Comparison of ENCODE assay signal across 1 cellular context in genomic region chr18:74517236-74517630, GRCh38.
A peak's percentile ranks its signal among the peaks of the same experiment; 100 is the strongest.
TF ChIP-seq lines count a peak whose summit lies in the region.

No MANE protein-coding gene starts in this region.

TF ChIP-seq in liver, 16 proteins besides CTCF, POLR2A, EP300 and RAD21 (continued from another document):
- TF ChIP-seq ATF3 (IDR thresholded peaks at IDR 0.05) = no peak
- peak; percentile 44 to 58 for TF ChIP-seq HNF4A (conservative IDR thresholded peaks at IDR 0.05)
- no peak for TF ChIP-seq GABPA (IDR thresholded peaks at IDR 0.05 in 1 of 2, conservative IDR thresholded peaks at IDR 0.05 in 1 of 2)
